Comparison of ENCODE assay signal across 18 cellular contexts in the genomic region with DNA sequence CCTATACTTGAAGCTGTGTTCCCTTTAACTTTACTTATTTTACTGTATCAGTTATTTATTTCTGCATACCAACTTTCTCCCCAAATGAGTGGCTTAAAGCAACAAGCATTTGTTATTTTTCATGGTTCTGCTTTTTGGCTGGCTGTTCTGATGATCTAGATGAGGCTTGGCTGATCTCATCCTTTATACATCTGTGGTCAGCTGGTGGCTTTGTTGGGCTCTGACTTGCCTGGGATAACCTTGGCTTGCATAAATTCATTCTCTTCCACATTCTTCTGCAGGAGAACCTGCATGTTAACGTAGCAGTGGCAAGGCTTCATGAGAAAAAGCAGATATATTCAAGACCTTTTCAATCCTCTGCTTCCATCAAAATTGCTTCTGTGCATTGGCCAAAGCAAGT.
"Had no signal": no experiment of that assay in that cellular context is flagged by ENCODE, and none has a peak within 500 bp of the region (broad histone marks: within the 10 kb centered on the region; RNA-seq: fewer than 3 reads in every experiment).

No MANE protein-coding gene starts in this region.

- H3K4me3 ChIP-seq: body of pancreas, heart left ventricle, lower lobe of right lung had no signal

- H3K9me3 ChIP-seq: body of pancreas, heart left ventricle, lower lobe of right lung had no signal

- H3K36me3 ChIP-seq: heart left ventricle, lower lobe of right lung, WERI-Rb-1 had no signal

- H3K4me1 Mint-ChIP-seq: activated CD4-positive, alpha-beta T cell treated with anti-CD3 and anti-CD28 coated beads for 36 hours; immature natural killer cell had no signal

- H3K4me3 Mint-ChIP-seq: activated CD4-positive, alpha-beta T cell treated with anti-CD3 and anti-CD28 coated beads for 36 hours; activated CD8-positive, alpha-beta T cell treated with anti-CD3 and anti-CD28 coated beads for 36 hours; activated T-cell treated with anti-CD3 and anti-CD28 coated beads, Interleukin-2, amount 50 U/mL, for 4 hours; immature natural killer cell; neural crest cell had no signal

- H3K27me3 Mint-ChIP-seq: activated CD4-positive, alpha-beta T cell treated with anti-CD3 and anti-CD28 coated beads for 36 hours; activated CD8-positive, alpha-beta T cell treated with anti-CD3 and anti-CD28 coated beads for 36 hours had no signal

- H3K27ac ChIP-seq: body of pancreas, heart left ventricle, lower lobe of right lung, WERI-Rb-1 had no signal

- H3K27ac Mint-ChIP-seq: activated CD4-positive, alpha-beta T cell treated with anti-CD3 and anti-CD28 coated beads for 36 hours; activated CD8-positive, alpha-beta T cell treated with anti-CD3 and anti-CD28 coated beads for 36 hours; immature natural killer cell had no signal

- DNase-seq: activated CD4-positive, alpha-beta T cell treated with anti-CD3 and anti-CD28 coated beads for 36 hours; activated CD8-positive, alpha-beta T cell treated with anti-CD3 and anti-CD28 coated beads for 36 hours; activated effector memory CD4-positive, alpha-beta T cell treated with Interleukin-2 at 50 U/mL for 16 hours; activated naive CD4-positive, alpha-beta T cell treated with anti-CD3 and anti-CD28 coated beads, Interleukin-2, amount 50 U/mL, for 16 hours; activated T-cell treated with anti-CD3 and anti-CD28 coated beads, Interleukin-2, amount 50 U/mL, for 4 hours; body of pancreas; caudate nucleus; cortex of kidney; effector memory CD4-positive, alpha-beta T cell; foreskin melanocyte; heart left ventricle; immature natural killer cell; lower lobe of right lung; midbrain; stimulated activated CD4-positive, alpha-beta T cell treated with anti-CD3 and anti-CD28 coated beads, Interleukin-12 subunit alpha, Interleukin-12 subunit beta, amount 100 ng/mL, for 4 hours; stimulated activated CD4-positive, alpha-beta T cell treated with anti-CD3 and anti-CD28 coated beads, Interleukin-2, amount 100 ng/mL, for 24 hours; WERI-Rb-1 had no signal

- H3K4me1 ChIP-seq: body of pancreas, lower lobe of right lung had no signal

- H3K27me3 ChIP-seq: body of pancreas, heart left ventricle had no signal

- ATAC-seq: activated CD4-positive, alpha-beta T cell treated with anti-CD3 and anti-CD28 coated beads for 36 hours; activated CD8-positive, alpha-beta T cell treated with anti-CD3 and anti-CD28 coated beads for 36 hours; activated T-cell treated with anti-CD3 and anti-CD28 coated beads, Interleukin-2, amount 50 U/mL, for 4 hours; body of pancreas; lower lobe of right lung had no signal
